Comparison of ENCODE assay signal across 1 cellular context in genomic region chrX:30835373-30835772, GRCh38.
TF ChIP-seq lines count a peak whose summit lies in the region.

No MANE protein-coding gene starts in this region.

TF ChIP-seq in HepG2, 621 proteins besides CTCF, POLR2A, EP300 and RAD21 (continued from another document and continues in another):
- TF ChIP-seq HNF4G (IDR thresholded peaks at IDR 0.05; ENCODE audit: borderline replicate concordance, low read depth, low read length) (peak; percentile 79), HNF4G (CRISPR knock-in tag; IDR thresholded peaks at IDR 0.05; ENCODE audit: borderline replicate concordance, low read depth) (no peak; the same call in 1 of the 2 replicates), FUBP1 (CRISPR knock-in tag; IDR thresholded peaks at IDR 0.05; ENCODE audit: borderline replicate concordance) (no peak), KAT7 (CRISPR knock-in tag; IDR thresholded peaks at IDR 0.05; ENCODE audit: borderline replicate concordance) (no peak), NR1H2 (CRISPR knock-in tag; IDR thresholded peaks at IDR 0.05; ENCODE audit: borderline replicate concordance, low read depth) (no peak), E2F2 (CRISPR knock-in tag; IDR thresholded peaks at IDR 0.05; ENCODE audit: borderline replicate concordance) (no peak), CAMTA2 (CRISPR knock-in tag; IDR thresholded peaks at IDR 0.05; ENCODE audit: borderline replicate concordance) (no peak), NKX3-1 (CRISPR knock-in tag; IDR thresholded peaks at IDR 0.05) (no peak), PHF20 (CRISPR knock-in tag; IDR thresholded peaks at IDR 0.05) (no peak), ZNF564 (CRISPR knock-in tag; IDR thresholded peaks at IDR 0.05) (peak; percentile 33; the same call in 1 of the 2 replicates), TBX2 (CRISPR knock-in tag; IDR thresholded peaks at IDR 0.05; ENCODE audit: borderline replicate concordance) (peak; percentile 62; the same call in 1 of the 2 replicates), HOXA9 (CRISPR knock-in tag; IDR thresholded peaks at IDR 0.05; ENCODE audit: borderline replicate concordance) (no peak), TRAFD1 (CRISPR knock-in tag; IDR thresholded peaks at IDR 0.05; ENCODE audit: borderline replicate concordance) (no peak), ZNF550 (CRISPR knock-in tag; IDR thresholded peaks at IDR 0.05; ENCODE audit: borderline replicate concordance) (no peak), ZNF746 (CRISPR knock-in tag; IDR thresholded peaks at IDR 0.05) (no peak), SOX5 (CRISPR knock-in tag; IDR thresholded peaks at IDR 0.05; ENCODE audit: borderline replicate concordance) (peak; percentile 80; the same call in 1 of the 2 replicates), ZFP91 (CRISPR knock-in tag; IDR thresholded peaks at IDR 0.05; ENCODE audit: borderline replicate concordance) (no peak), FOXA3 (CRISPR knock-in tag; IDR thresholded peaks at IDR 0.05) (peak; percentile 74), FOXK2 (IDR thresholded peaks at IDR 0.05) (no peak), ATF6 (CRISPR knock-in tag; conservative IDR thresholded peaks at IDR 0.05) (no peak), ATM (IDR thresholded peaks at IDR 0.05; ENCODE audit: borderline replicate concordance) (no peak), KLF16 (CRISPR knock-in tag; IDR thresholded peaks at IDR 0.05) (no peak), E2F1 (CRISPR knock-in tag; IDR thresholded peaks at IDR 0.05) (no peak), ISX (CRISPR knock-in tag; conservative IDR thresholded peaks at IDR 0.05) (no peak), ZNF251 (CRISPR knock-in tag; IDR thresholded peaks at IDR 0.05) (no peak), MXD4 (CRISPR knock-in tag; IDR thresholded peaks at IDR 0.05) (0 out of 2 replicates have a peak, but pooled peaks have one; percentile 21), MIER2 (CRISPR knock-in tag; IDR thresholded peaks at IDR 0.05) (no peak), ERF (CRISPR knock-in tag; IDR thresholded peaks at IDR 0.05) (peak; percentile 40; the same call in 1 of the 2 replicates), DR1 (CRISPR knock-in tag; IDR thresholded peaks at IDR 0.05) (no peak), SIX1 (CRISPR knock-in tag; IDR thresholded peaks at IDR 0.05; ENCODE audit: borderline replicate concordance) (peak; percentile 23; the same call in 1 of the 2 replicates), PBX3 (CRISPR knock-in tag; IDR thresholded peaks at IDR 0.05; ENCODE audit: borderline replicate concordance) (no peak), KLF9 (CRISPR knock-in tag; IDR thresholded peaks at IDR 0.05; ENCODE audit: low read depth) (no peak), HOXA7 (CRISPR knock-in tag; IDR thresholded peaks at IDR 0.05) (no peak), JUN (CRISPR knock-in tag; IDR thresholded peaks at IDR 0.05) (no peak), LRRFIP1 (CRISPR knock-in tag; conservative IDR thresholded peaks at IDR 0.05) (no peak), ZNF230 (CRISPR knock-in tag; IDR thresholded peaks at IDR 0.05) (no peak), NAIF1 (CRISPR knock-in tag; IDR thresholded peaks at IDR 0.05; ENCODE audit: borderline replicate concordance) (no peak), ZKSCAN5 (CRISPR knock-in tag; IDR thresholded peaks at IDR 0.05) (no peak), TBX3 (IDR thresholded peaks at IDR 0.05; ENCODE audit: borderline replicate concordance) (0 out of 2 replicates have a peak, but pooled peaks have one; percentile 11), CHD2 (IDR thresholded peaks at IDR 0.05; ENCODE audit: low read depth, low read length) (no peak), ZNF777 (CRISPR knock-in tag; IDR thresholded peaks at IDR 0.05) (no peak), ZNF260 (CRISPR knock-in tag; IDR thresholded peaks at IDR 0.05; ENCODE audit: borderline replicate concordance, low read depth) (no peak), ZIK1 (CRISPR knock-in tag; IDR thresholded peaks at IDR 0.05; ENCODE audit: borderline replicate concordance, low read depth) (no peak), BRCA1 (CRISPR knock-in tag; IDR thresholded peaks at IDR 0.05) (no peak), ZNF772 (CRISPR knock-in tag; IDR thresholded peaks at IDR 0.05) (no peak), BCL3 (CRISPR knock-in tag; IDR thresholded peaks at IDR 0.05) (no peak), NFKBIZ (CRISPR knock-in tag; IDR thresholded peaks at IDR 0.05) (no peak), MZF1 (CRISPR knock-in tag; IDR thresholded peaks at IDR 0.05; ENCODE audit: borderline replicate concordance) (no peak), NFYB (CRISPR knock-in tag; IDR thresholded peaks at IDR 0.05) (no peak), ZSCAN30 (CRISPR knock-in tag; IDR thresholded peaks at IDR 0.05) (no peak), ZNF441 (CRISPR knock-in tag; IDR thresholded peaks at IDR 0.05; ENCODE audit: borderline replicate concordance) (no peak), YY1 (IDR thresholded peaks at IDR 0.05; ENCODE audit: insufficient read depth, insufficient replicate concordance, low read depth, low read length) (peak; percentile 64)
